Comparison of ENCODE assay signal across 17 cellular contexts in genomic region chr3:155618575-155618974, GRCh38.
DNase-seq lines count a peak whose midpoint lies in the region; ATAC-seq and TF ChIP-seq lines count a peak whose summit lies in the region.
"Had no signal": no experiment of that assay in that cellular context is flagged by ENCODE, and none has a peak within 500 bp of the region (broad histone marks: within the 10 kb centered on the region; RNA-seq: fewer than 3 reads in every experiment).

No MANE protein-coding gene starts in this region.

- no peaks in the 10 kb centered on the region for H3K9me2 ChIP-seq in GM23338 (ENCODE audit: insufficient read depth)

- H3K27me3 ChIP-seq in GM23338 (ENCODE audit: insufficient read depth) (no peaks in the 10 kb centered on the region), HUES6 (ENCODE audit: control insufficient read depth, insufficient read depth, low read length) (no peaks in the 10 kb centered on the region), endodermal cell (ENCODE audit: control insufficient read depth, insufficient read depth, low read length, poor library complexity, severe bottlenecking) (no peaks in the 10 kb centered on the region), neural progenitor cell (no peaks in the 10 kb centered on the region), dorsolateral prefrontal cortex (no peaks in the 10 kb centered on the region)
- H3K27me3 ChIP-seq: BE2C had no signal

- H3K4me1 ChIP-seq in GM23338 (ENCODE audit: insufficient read depth) (peaks cover 29% of the 10 kb centered on the region), HUES6 (ENCODE audit: control insufficient read depth, insufficient read depth, low read length) (peaks cover 22% of the 10 kb centered on the region), endodermal cell (ENCODE audit: control insufficient read depth, insufficient read depth, low read length) (peaks cover 3% of the 10 kb centered on the region), neural progenitor cell (peaks cover 27% of the 10 kb centered on the region)
- H3K4me1 ChIP-seq: BE2C had no signal

- H3K4me3 Mint-ChIP-seq in GM23338: no peak overlapping the region
- no peak overlapping the region for H3K4me3 Mint-ChIP-seq in endodermal cell
- no peak overlapping the region for H3K4me3 Mint-ChIP-seq in neural progenitor cell
- no peak overlapping the region for H3K4me3 Mint-ChIP-seq in activated T-helper 17 cell treated with anti-CD3 and anti-CD28 coated beads, Interleukin-2, amount 50 U/mL, for 72 hours
- H3K4me3 Mint-ChIP-seq: CD4-positive, CD25-positive, alpha-beta regulatory T cell; CD8-positive, alpha-beta memory T cell had no signal

- H3K36me3 Mint-ChIP-seq in GM23338 (ENCODE audit: low read depth): peaks cover 45% of the 10 kb centered on the region
- peaks cover 19% of the 10 kb centered on the region for H3K36me3 Mint-ChIP-seq in endodermal cell (ENCODE audit: low read depth)
- H3K36me3 Mint-ChIP-seq in neural progenitor cell: peaks cover 44% of the 10 kb centered on the region
- no peaks in the 10 kb centered on the region for H3K36me3 Mint-ChIP-seq in activated T-helper 17 cell treated with anti-CD3 and anti-CD28 coated beads, Interleukin-2, amount 50 U/mL, for 72 hours (ENCODE audit: low read depth)
- H3K36me3 Mint-ChIP-seq: CD4-positive, CD25-positive, alpha-beta regulatory T cell; CD8-positive, alpha-beta memory T cell had no signal

- TF ChIP-seq CTCF in GM23338 (conservative IDR thresholded peaks at IDR 0.05; ENCODE audit: low read depth in 2 of 2) (no peak), endodermal cell (conservative IDR thresholded peaks at IDR 0.05) (no peak), neural progenitor cell (IDR thresholded peaks at IDR 0.05) (no peak), dorsolateral prefrontal cortex (IDR thresholded peaks at IDR 0.05 in 54 of 56, conservative IDR thresholded peaks at IDR 0.05 in 2 of 56; ENCODE audit: low read depth in 1 of 56, partially characterized antibody in 56 of 56) (no peak)

- no peaks in the 10 kb centered on the region for H3K27me3 Mint-ChIP-seq in GM23338 (ENCODE audit: insufficient read depth, low read depth, poor library complexity)
- H3K27me3 Mint-ChIP-seq in endodermal cell (ENCODE audit: insufficient read depth): peaks cover 1% of the 10 kb centered on the region
- no peaks in the 10 kb centered on the region for H3K27me3 Mint-ChIP-seq in neural progenitor cell (ENCODE audit: insufficient read depth, low read depth)
- peaks cover 8% of the 10 kb centered on the region for H3K27me3 Mint-ChIP-seq in activated T-helper 17 cell treated with anti-CD3 and anti-CD28 coated beads, Interleukin-2, amount 50 U/mL, for 72 hours
- H3K27me3 Mint-ChIP-seq: CD4-positive, CD25-positive, alpha-beta regulatory T cell had no signal

- H3K79me2 ChIP-seq in GM23338 (replicated peaks; ENCODE audit: insufficient read depth) (peaks cover 32% of the 10 kb centered on the region), neural progenitor cell (ENCODE audit: low read depth) (peaks cover 70% of the 10 kb centered on the region)

- H3K9me3 ChIP-seq in HUES6 (ENCODE audit: control insufficient read depth, insufficient read depth, low read depth, low read length) (peaks cover 30% of the 10 kb centered on the region), endodermal cell (ENCODE audit: control insufficient read depth, low read length) (peaks cover 53% of the 10 kb centered on the region), neural progenitor cell (ENCODE audit: low read depth) (peaks cover 16% of the 10 kb centered on the region)
- H3K9me3 ChIP-seq: BE2C had no signal

- DNase-seq in GM23338 (ENCODE audit: low spot score) (no peak), endodermal cell (no peak), neural progenitor cell (ENCODE audit: low spot score) (no peak), dorsolateral prefrontal cortex (no peak)
- DNase-seq: ACHN; BE2C; C1 segment of cervical spinal cord; CD4-positive, CD25-positive, alpha-beta regulatory T cell; CD8-positive, alpha-beta memory T cell; COR-L47; DMS 273 treated with DMSO at 0.1 percent for 48 hours; GF-D8; HCEC 1CT; KG1 had no signal

- no peak overlapping the region for H3K9ac ChIP-seq in HUES6 (ENCODE audit: low read length)
- no peak overlapping the region for H3K9ac ChIP-seq in endodermal cell (ENCODE audit: extremely low read depth, low read length, poor library complexity, severe bottlenecking)
- no peak overlapping the region for H3K9ac ChIP-seq in neural progenitor cell

- H2AFZ ChIP-seq in GM23338: no peak overlapping the region
- no peak overlapping the region for H2AFZ ChIP-seq in neural progenitor cell (replicated peaks)

- H3K9me3 Mint-ChIP-seq in GM23338 (peaks cover 41% of the 10 kb centered on the region), endodermal cell (peaks cover 41% of the 10 kb centered on the region), neural progenitor cell (peaks cover 60% of the 10 kb centered on the region)
- peaks cover 13% of the 10 kb centered on the region for H3K9me3 Mint-ChIP-seq in activated T-helper 17 cell treated with anti-CD3 and anti-CD28 coated beads, Interleukin-2, amount 50 U/mL, for 72 hours

- intact Hi-C loops in dorsolateral prefrontal cortex (cut with DNase I): no loop called here

- H3F3A ChIP-seq in GM23338 (replicated peaks; ENCODE audit: low read depth) (no peaks in the 10 kb centered on the region), neural progenitor cell (ENCODE audit: low read depth) (peaks cover 26% of the 10 kb centered on the region)

- H3K36me3 ChIP-seq in GM23338 (ENCODE audit: insufficient read depth): peaks cover 17% of the 10 kb centered on the region; the same call in 1 of the 2 replicates
- no peaks in the 10 kb centered on the region for H3K36me3 ChIP-seq in HUES6 (ENCODE audit: control insufficient read depth, insufficient read depth, low read length)
- H3K36me3 ChIP-seq in endodermal cell (ENCODE audit: control insufficient read depth, insufficient read depth, low read length): no peaks in the 10 kb centered on the region
- H3K36me3 ChIP-seq in neural progenitor cell: peaks cover 6% of the 10 kb centered on the region
- H3K36me3 ChIP-seq: BE2C had no signal

- H4K20me1 ChIP-seq in GM23338 (replicated peaks; ENCODE audit: insufficient read depth): no peaks in the 10 kb centered on the region
- H4K20me1 ChIP-seq in neural progenitor cell (ENCODE audit: low read depth): no peaks in the 10 kb centered on the region

- H3K4me2 ChIP-seq in GM23338: peak overlapping the region; percentile 0
- H3K4me2 ChIP-seq in neural progenitor cell: no peak overlapping the region

- ATAC-seq in GM23338 (peak; percentile 22; the same call in 2 of the 3 replicates), GM18907 (IDR thresholded peaks at IDR 0.05; ENCODE audit: unreplicated experiment) (no peak)
- no peak for ATAC-seq in activated T-helper 17 cell treated with anti-CD3 and anti-CD28 coated beads, Interleukin-2, amount 50 U/mL, for 72 hours (replicated peaks)

- no peak overlapping the region for H3K4me3 ChIP-seq in GM23338
- no peak overlapping the region for H3K4me3 ChIP-seq in HUES6 (ENCODE audit: low read depth, low read length)
- H3K4me3 ChIP-seq in endodermal cell (ENCODE audit: low read length): peak overlapping the region; percentile 46
- no peak overlapping the region for H3K4me3 ChIP-seq in neural progenitor cell
- no peak overlapping the region for H3K4me3 ChIP-seq in dorsolateral prefrontal cortex

- peak overlapping the region; percentile 91 for H3K27ac Mint-ChIP-seq in GM23338
- H3K27ac Mint-ChIP-seq in endodermal cell: no peak overlapping the region
- peak overlapping the region; percentile 85 for H3K27ac Mint-ChIP-seq in neural progenitor cell
- H3K27ac Mint-ChIP-seq in activated T-helper 17 cell treated with anti-CD3 and anti-CD28 coated beads, Interleukin-2, amount 50 U/mL, for 72 hours: no peak overlapping the region
- H3K27ac Mint-ChIP-seq: CD4-positive, CD25-positive, alpha-beta regulatory T cell; CD8-positive, alpha-beta memory T cell had no signal

- H3K27ac ChIP-seq in GM23338 (ENCODE audit: low read depth): peak overlapping the region; percentile 87
- H3K27ac ChIP-seq in HUES6 (ENCODE audit: low read depth, low read length): peak overlapping the region; percentile 75; the same call in 1 of the 2 replicates
- H3K27ac ChIP-seq in endodermal cell (ENCODE audit: low read depth, low read length): no peak overlapping the region
- H3K27ac ChIP-seq in neural progenitor cell: peak overlapping the region; percentile 84
- H3K27ac ChIP-seq in dorsolateral prefrontal cortex: no peak overlapping the region

- peaks cover 47% of the 10 kb centered on the region for H3K4me1 Mint-ChIP-seq in GM23338
- peaks cover 39% of the 10 kb centered on the region for H3K4me1 Mint-ChIP-seq in endodermal cell
- peaks cover 18% of the 10 kb centered on the region for H3K4me1 Mint-ChIP-seq in neural progenitor cell
- peaks cover 4% of the 10 kb centered on the region for H3K4me1 Mint-ChIP-seq in activated T-helper 17 cell treated with anti-CD3 and anti-CD28 coated beads, Interleukin-2, amount 50 U/mL, for 72 hours
- H3K4me1 Mint-ChIP-seq: CD4-positive, CD25-positive, alpha-beta regulatory T cell; CD8-positive, alpha-beta memory T cell had no signal

TF ChIP-seq in GM23338, 12 proteins besides CTCF, POLR2A, EP300 and RAD21 (continues in another document):
- no peak for TF ChIP-seq NANOG (IDR thresholded peaks at IDR 0.05; ENCODE audit: borderline replicate concordance)
- TF ChIP-seq EZH2phosphoT487 (IDR thresholded peaks at IDR 0.05; ENCODE audit: unreplicated experiment): no peak
- TF ChIP-seq POLR2AphosphoS5 (IDR thresholded peaks at IDR 0.05; ENCODE audit: low read depth): no peak
- no peak for TF ChIP-seq ETS1 (IDR thresholded peaks at IDR 0.05)
- TF ChIP-seq STAT1 (IDR thresholded peaks at IDR 0.05; ENCODE audit: unreplicated experiment): no peak
- TF ChIP-seq EZH2 (IDR thresholded peaks at IDR 0.05; ENCODE audit: low read depth, unreplicated experiment): no peak
- TF ChIP-seq ZNF114 (CRISPR knock-in tag; IDR thresholded peaks at IDR 0.05): no peak

Comparison
In these comparisons a context has a peak if more than half of its experiments do, and no peak if none do; other contexts are left out.
1. H3K27ac ChIP-seq: peak in GM23338 (single experiment), HUES6 (single experiment) and neural progenitor cell (single experiment); none in endodermal cell (single experiment) and dorsolateral prefrontal cortex (0 of 59).
2. H3K27ac Mint-ChIP-seq: peak in GM23338 (single experiment) and neural progenitor cell (single experiment); none in endodermal cell (single experiment) and activated T-helper 17 cell treated with anti-CD3 and anti-CD28 coated beads, Interleukin-2, amount 50 U/mL, for 72 hours (single experiment).